ENCODE assay signal across 12 cellular contexts in the genomic region with DNA sequence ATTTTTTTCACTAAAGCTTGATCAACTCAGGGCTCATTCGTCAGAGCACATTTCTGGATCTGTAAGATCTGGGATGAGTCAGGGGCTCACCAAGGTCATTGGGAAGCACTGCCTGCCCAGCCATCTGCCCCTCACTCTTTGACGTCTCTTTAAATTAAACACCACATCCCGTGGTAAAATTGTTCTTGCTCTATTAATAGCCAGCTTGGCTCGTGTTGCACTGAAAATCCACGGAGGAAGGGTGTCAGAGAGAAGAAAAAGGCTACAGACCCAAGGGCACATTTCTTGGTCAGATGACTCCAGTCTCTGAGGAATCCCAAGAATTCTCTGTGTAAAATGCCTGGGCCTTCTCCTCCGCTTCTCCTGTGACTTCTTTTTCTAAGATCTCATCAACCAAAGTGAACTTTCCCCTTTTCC. TPM values are rescaled to one million over a fixed set of nuclear protein-coding genes. Genes with fewer than 3 reads are reported as not detected.
DNase-seq lines count a peak whose midpoint lies in the region; ATAC-seq, FAIRE-seq and TF ChIP-seq lines count a peak whose summit lies in the region.
"Had no signal": no experiment of that assay in that cellular context is flagged by ENCODE, and none has a peak within 500 bp of the region (broad histone marks: within the 10 kb centered on the region; RNA-seq: fewer than 3 reads in every experiment).

No MANE protein-coding gene starts in this region.

- no peak overlapping the region for H3K4me3 Mint-ChIP-seq in MCF 10A (ENCODE audit: unreplicated experiment)
- H3K4me3 Mint-ChIP-seq in activated CD8-positive, alpha-beta T cell treated with anti-CD3 and anti-CD28 coated beads, Interleukin-2, amount 10 ng/mL, durations not matched to agents 7 days and 5 days = no peak overlapping the region
- no peak overlapping the region for H3K4me3 Mint-ChIP-seq in T-cell
- H3K4me3 Mint-ChIP-seq: dendritic cell treated with granulocyte-macrophage colony-stimulating factor and Interleukin-4, amounts not matched to agents 40 ng/mL and 50 ng/mL, for 4 days; T-helper 1 cell treated with Interleukin-12 subunit alpha and Interleukin-12 subunit beta and Interleukin-4 antibody, amounts not matched to agents 30 μg/mL and 1 μg/mL, for 36 hours had no signal

- CTCF ChIA-PET in MCF 10A (lab: Yijun Ruan, JAX) (interaction anchor here (0.6 kb wide), 3 partner anchors 97 to 328 kb away, joined by 3 read pairs; no protein-coding TSS in a partner anchor), T-cell (lab: Charles Lee) (interaction anchor here in 1 of 2 donors (0.6 kb wide), 1 partner anchor 989 kb away, joined by 3 read pairs; no protein-coding TSS in a partner anchor)
- CTCF ChIA-PET in activated CD8-positive, alpha-beta T cell treated with anti-CD3 and anti-CD28 coated beads, Interleukin-2, amount 10 ng/mL, durations not matched to agents 7 days and 5 days (lab: Charles Lee) = no interaction called here

- peak; percentile 82 for FAIRE-seq in keratinocyte (lab: Jason Lieb, UNC)

- H3K27me3 Mint-ChIP-seq in MCF 10A (ENCODE audit: insufficient read depth, unreplicated experiment) (no peaks in the 10 kb centered on the region), T-cell (no peaks in the 10 kb centered on the region)
- H3K27me3 Mint-ChIP-seq in activated CD8-positive, alpha-beta T cell treated with anti-CD3 and anti-CD28 coated beads, Interleukin-2, amount 10 ng/mL, durations not matched to agents 7 days and 5 days (ENCODE audit: low read depth) = no peaks in the 10 kb centered on the region

- H2AFZ ChIP-seq in keratinocyte (ENCODE audit: control insufficient read depth, low read length) = peak overlapping the region; percentile 53

- H3K36me3 ChIP-seq in breast epithelium (no peaks in the 10 kb centered on the region), keratinocyte (ENCODE audit: control insufficient read depth in 2 of 2, extremely low read depth in 1 of 2, insufficient read depth in 2 of 2, low read length in 2 of 2) (no peaks in the 10 kb centered on the region), spleen (no peaks in the 10 kb centered on the region)

- TF ChIP-seq POLR2A in breast epithelium (IDR thresholded peaks at IDR 0.05) (no peak), spleen (IDR thresholded peaks at IDR 0.05) (no peak)

- WGBS in spleen, 5 donors = 49 to 68% (median 52%) methylated on average over 6 of the region's 6 CpGs

- H3K9me3 Mint-ChIP-seq in MCF 10A (ENCODE audit: unreplicated experiment) (no peaks in the 10 kb centered on the region), T-cell (no peaks in the 10 kb centered on the region)
- no peaks in the 10 kb centered on the region for H3K9me3 Mint-ChIP-seq in activated CD8-positive, alpha-beta T cell treated with anti-CD3 and anti-CD28 coated beads, Interleukin-2, amount 10 ng/mL, durations not matched to agents 7 days and 5 days (ENCODE audit: insufficient read depth)
- H3K9me3 Mint-ChIP-seq: dendritic cell treated with granulocyte-macrophage colony-stimulating factor and Interleukin-4, amounts not matched to agents 40 ng/mL and 50 ng/mL, for 4 days; T-helper 1 cell treated with Interleukin-12 subunit alpha and Interleukin-12 subunit beta and Interleukin-4 antibody, amounts not matched to agents 30 μg/mL and 1 μg/mL, for 36 hours had no signal

- no peak for ATAC-seq in activated CD8-positive, alpha-beta T cell treated with anti-CD3 and anti-CD28 coated beads, Interleukin-2, amount 10 ng/mL, durations not matched to agents 7 days and 5 days
- ATAC-seq in T-cell (replicated peaks in 1 of 4) = no peak

- POLR2A ChIA-PET in MCF 10A (lab: Yijun Ruan, JAX) (no interaction called here), T-cell (lab: Charles Lee) (no interaction called here)
- POLR2A ChIA-PET in activated CD8-positive, alpha-beta T cell treated with anti-CD3 and anti-CD28 coated beads, Interleukin-2, amount 10 ng/mL, durations not matched to agents 7 days and 5 days (lab: Charles Lee) = no interaction called here

- H3K27me3 ChIP-seq in breast epithelium (no peaks in the 10 kb centered on the region), keratinocyte (ENCODE audit: control insufficient read depth, extremely low read depth, insufficient read depth, low read length) (no peaks in the 10 kb centered on the region), spleen (replicated peaks in 1 of 7) (no peaks in the 10 kb centered on the region)

- H4K20me1 ChIP-seq in keratinocyte (ENCODE audit: control insufficient read depth, extremely low read depth, insufficient read depth, low read length) = no peaks in the 10 kb centered on the region

- H3K27ac Mint-ChIP-seq in MCF 10A (ENCODE audit: low read depth, unreplicated experiment) (no peak overlapping the region), T-cell (no peak overlapping the region)
- H3K27ac Mint-ChIP-seq in activated CD8-positive, alpha-beta T cell treated with anti-CD3 and anti-CD28 coated beads, Interleukin-2, amount 10 ng/mL, durations not matched to agents 7 days and 5 days = no peak overlapping the region
- H3K27ac Mint-ChIP-seq: dendritic cell treated with granulocyte-macrophage colony-stimulating factor and Interleukin-4, amounts not matched to agents 40 ng/mL and 50 ng/mL, for 4 days; T-helper 1 cell treated with Interleukin-12 subunit alpha and Interleukin-12 subunit beta and Interleukin-4 antibody, amounts not matched to agents 30 μg/mL and 1 μg/mL, for 36 hours had no signal

- no TSS peak for BruUV-seq in MCF 10A (replicated peaks; lab: Mats Ljungman, UMichigan)

- H3K4me1 ChIP-seq in breast epithelium (no peaks in the 10 kb centered on the region), keratinocyte (ENCODE audit: control insufficient read depth, extremely low read depth, insufficient read depth, low read length) (peaks cover 20% of the 10 kb centered on the region), spleen (peaks cover 0 to 8% (median 0%) of the 10 kb centered on the region in 6 donors)

- dilution Hi-C loops in keratinocyte (cut with MboI; ENCODE audit: extremely low pct_ligation_motif_present, low sequenced_read_pairs) = no loop called here

- intact Hi-C loops in MCF 10A (cut with micrococcal nuclease) = no loop called here
- intact Hi-C loops in breast epithelium (cut with DNase I; ENCODE audit: low total_unique reads) = no loop called here
- intact Hi-C loops in spleen (cut with DNase I; ENCODE audit: low total_unique reads) = no loop called here

- no peaks in the 10 kb centered on the region for H3K9me1 ChIP-seq in keratinocyte (ENCODE audit: control insufficient read depth, extremely low read depth, insufficient read depth, low read length)

- H3K4me3 ChIP-seq in breast epithelium (no peak overlapping the region), keratinocyte (ENCODE audit: control insufficient read depth in 2 of 3, extremely low read depth in 1 of 3, insufficient read depth in 2 of 3, low read depth in 1 of 3, low read length in 3 of 3) (no peak overlapping the region), spleen (no peak overlapping the region)

- no peaks in the 10 kb centered on the region for H3K79me2 ChIP-seq in keratinocyte (ENCODE audit: control insufficient read depth, insufficient read depth, low read length)

- no peak overlapping the region for H3K9ac ChIP-seq in keratinocyte (ENCODE audit: control insufficient read depth, extremely low read depth, insufficient read depth, low read length)

- DNase-seq in MCF 10A (ENCODE audit: unreplicated experiment) (peak; percentile 13), breast epithelium (ENCODE audit: low spot score in 2 of 2) (no peak), cerebellum (ENCODE audit: low spot score) (peak; percentile 17), keratinocyte (ENCODE audit: low read depth, low spot score) (no peak), putamen (ENCODE audit: low spot score) (no peak), spleen (no peak), T-cell (no peak)
- DNase-seq in activated CD8-positive, alpha-beta T cell treated with anti-CD3 and anti-CD28 coated beads, Interleukin-2, amount 10 ng/mL, durations not matched to agents 7 days and 5 days = no peak
- DNase-seq: nucleus accumbens had no signal

- peaks cover 6% of the 10 kb centered on the region for H3K4me1 Mint-ChIP-seq in MCF 10A (ENCODE audit: insufficient read depth, unreplicated experiment)
- no peaks in the 10 kb centered on the region for H3K4me1 Mint-ChIP-seq in activated CD8-positive, alpha-beta T cell treated with anti-CD3 and anti-CD28 coated beads, Interleukin-2, amount 10 ng/mL, durations not matched to agents 7 days and 5 days (ENCODE audit: low read depth)
- peaks cover 0 to 5% (median 0%) of the 10 kb centered on the region in 3 donors for H3K4me1 Mint-ChIP-seq in T-cell

- H3K9me3 ChIP-seq in breast epithelium (no peaks in the 10 kb centered on the region), keratinocyte (ENCODE audit: control insufficient read depth, low read depth, low read length) (no peaks in the 10 kb centered on the region), spleen (no peaks in the 10 kb centered on the region)

- H3K4me2 ChIP-seq in keratinocyte (ENCODE audit: control insufficient read depth, extremely low read depth, insufficient read depth, low read depth, low read length) = peak overlapping the region; percentile 53

- H3K27ac ChIP-seq in breast epithelium = no peak overlapping the region
- H3K27ac ChIP-seq in keratinocyte (ENCODE audit: control insufficient read depth, insufficient read depth, low read length) = peak overlapping the region; percentile 13
- peak overlapping the region in 4 of 8 donors; percentile 15 to 54 (median 43) for H3K27ac ChIP-seq in spleen
- H3K27ac ChIP-seq: 22Rv1 had no signal

- H3K36me3 Mint-ChIP-seq in MCF 10A (ENCODE audit: insufficient read depth, unreplicated experiment) = peaks cover 5% of the 10 kb centered on the region
- no peaks in the 10 kb centered on the region for H3K36me3 Mint-ChIP-seq in activated CD8-positive, alpha-beta T cell treated with anti-CD3 and anti-CD28 coated beads, Interleukin-2, amount 10 ng/mL, durations not matched to agents 7 days and 5 days (ENCODE audit: low read depth)
- no peaks in the 10 kb centered on the region for H3K36me3 Mint-ChIP-seq in T-cell

- TF ChIP-seq CTCF in MCF 10A (IDR thresholded peaks at IDR 0.05; ENCODE audit: unreplicated experiment) (no peak), breast epithelium (IDR thresholded peaks at IDR 0.05) (no peak), keratinocyte (optimal IDR thresholded peaks at IDR 0.05 in 1 of 3, IDR thresholded peaks at IDR 0.05 in 1 of 3, conservative IDR thresholded peaks at IDR 0.05 in 1 of 3; ENCODE audit: extremely low read depth in 1 of 3, insufficient read depth in 2 of 3, low read length in 3 of 3) (no peak), spleen (IDR thresholded peaks at IDR 0.05 in 8 of 11, conservative IDR thresholded peaks at IDR 0.05 in 3 of 11) (no peak)

RNA-seq across cellular contexts. Expression of a gene that starts 45.7 kb away (rescaled TPM):
- total RNA-seq in MCF 10A (2022) = 15.9 and 17.8 TPM in 2 replicates
- 10 to 100 TPM; 12.8 to 26.6 (median 20.6) TPM for total RNA-seq in breast epithelium
- total RNA-seq in cerebellum = 17.9 TPM
- polyA plus RNA-seq in keratinocyte = 25.5 to 32.3 TPM (median 31.0 TPM) in 3 replicates
- 12.4 TPM for polyA plus RNA-seq in keratinocyte (2011; ENCODE audit: low read depth)
- 23.0 and 27.4 TPM in 2 replicates for polyA plus RNA-seq in keratinocyte (2011; cell fraction: cytosol; rRNA removed)
- polyA plus RNA-seq in keratinocyte (2011; cell fraction: nucleus; rRNA removed) = 33.4 and 37.7 TPM in 2 replicates
- polyA plus RNA-seq in keratinocyte (2012; ENCODE audit: low replicate concordance) = 11.0 and 18.9 TPM in 2 replicates
- 9.0 to 25.7 TPM (median 23.7 TPM) in 3 replicates for polyA minus RNA-seq in keratinocyte
- 13.6 TPM for polyA minus RNA-seq in keratinocyte (2011; cell fraction: cytosol; rRNA and poly(A)+ RNA removed)
- polyA minus RNA-seq in keratinocyte (2011; cell fraction: nucleus; rRNA and poly(A)+ RNA removed) = 16.5 and 23.9 TPM in 2 replicates
- total RNA-seq in activated CD8-positive, alpha-beta T cell treated with anti-CD3 and anti-CD28 coated beads, Interleukin-2, amount 10 ng/mL, durations not matched to agents 7 days and 5 days = 10 to 100 TPM; 13.8 to 16.3 TPM
- total RNA-seq in spleen = 10 to 100 TPM; 12.6 to 22.7 (median 15.6) TPM
- 10 to 100 TPM; 17.3 to 19.9 (median 18.8) TPM for polyA plus RNA-seq in spleen
- total RNA-seq in T-cell = 10 to 100 TPM in 4 of 5 donors, 1 to 10 TPM in 1; 9.6 to 15.3 (median 12.7) TPM

Comparison
In these comparisons a context has a peak if more than half of its experiments do, and no peak if none do; other contexts are left out.
1. DNase-seq: peak in MCF 10A (single experiment) and cerebellum (single experiment); none in breast epithelium (0 of 2), keratinocyte (single experiment), putamen (single experiment), activated CD8-positive, alpha-beta T cell treated with anti-CD3 and anti-CD28 coated beads, Interleukin-2, amount 10 ng/mL, durations not matched to agents 7 days and 5 days (single experiment), spleen (single experiment) and T-cell (0 of 34).